ENCODE assay signal across 28 cellular contexts in genomic region chr7:138711007-138711406, GRCh38. TPM values are rescaled to one million over a fixed set of nuclear protein-coding genes. Genes with fewer than 3 reads are reported as not detected.
A peak's percentile ranks its signal among the peaks of the same experiment; 100 is the strongest.
DNase-seq lines count a peak whose midpoint lies in the region; ATAC-seq, FAIRE-seq and TF ChIP-seq lines count a peak whose summit lies in the region.
"Had no signal": no experiment of that assay in that cellular context is flagged by ENCODE, and none has a peak within 500 bp of the region (broad histone marks: within the 10 kb centered on the region; RNA-seq: fewer than 3 reads in every experiment).

No MANE protein-coding gene starts in this region.

- in situ Hi-C loops in K562 (cut with MboI): no loop called here

- no peak for TF ChIP-seq EP300 in K562 (IDR thresholded peaks at IDR 0.05; ENCODE audit: low read length)

- BruUV-seq in K562 (replicated peaks; lab: Mats Ljungman, UMichigan): no TSS peak

- H3K4me3 ChIP-seq in K562 (no peak overlapping the region), osteoblast (ENCODE audit: insufficient read depth, low read length) (no peak overlapping the region), spleen (no peak overlapping the region)
- H3K4me3 ChIP-seq: A549; BLaER1 treated with 17β-estradiol and CSF1 and Interleukin-3, amounts not matched to agents 10 nM and 100 nM; GM23248 had no signal

- no peak for TF ChIP-seq RAD21 in K562 (CRISPR knock-in tag; conservative IDR thresholded peaks at IDR 0.05 in 1 of 2, IDR thresholded peaks at IDR 0.05 in 1 of 2)

- no peaks in the 10 kb centered on the region for H3K27me3 Mint-ChIP-seq in activated T-cell treated with anti-CD3 and anti-CD28 coated beads, Interleukin-2, amount 50 U/mL, for 72 hours (ENCODE audit: low read depth)

- peaks cover 19% of the 10 kb centered on the region for H3K4me1 Mint-ChIP-seq in activated T-cell treated with anti-CD3 and anti-CD28 coated beads, Interleukin-2, amount 50 U/mL, for 72 hours (ENCODE audit: low read depth)
- H3K4me1 Mint-ChIP-seq: CD14-positive monocyte had no signal

- H3K9me3 Mint-ChIP-seq in activated T-cell treated with anti-CD3 and anti-CD28 coated beads, Interleukin-2, amount 50 U/mL, for 72 hours: no peaks in the 10 kb centered on the region
- H3K9me3 Mint-ChIP-seq: CD4-positive, alpha-beta T cell; CD8-positive, alpha-beta memory T cell had no signal

- H3K36me3 Mint-ChIP-seq in activated T-cell treated with anti-CD3 and anti-CD28 coated beads, Interleukin-2, amount 50 U/mL, for 72 hours (ENCODE audit: insufficient read depth in 2 of 2): no peaks in the 10 kb centered on the region
- H3K36me3 Mint-ChIP-seq: CD14-positive monocyte; CD8-positive, alpha-beta memory T cell had no signal

- no peaks in the 10 kb centered on the region for H3K9me1 ChIP-seq in K562 (ENCODE audit: control insufficient read depth, insufficient read depth, low read length)

- H3K27ac ChIP-seq in K562 (ENCODE audit: extremely low read depth, low read depth, low read length) (no peak overlapping the region), osteoblast (ENCODE audit: low read depth, low read length) (no peak overlapping the region), spleen (no peak overlapping the region)
- H3K27ac ChIP-seq: A549; BLaER1 treated with 17β-estradiol and CSF1 and Interleukin-3, amounts not matched to agents 10 nM and 100 nM; GM23248 had no signal

- H3K9me3 ChIP-seq in K562 (replicated peaks; ENCODE audit: control insufficient read depth, insufficient read depth, low read depth, low read length) (no peaks in the 10 kb centered on the region), osteoblast (ENCODE audit: low read depth, low read length) (no peaks in the 10 kb centered on the region), spleen (no peaks in the 10 kb centered on the region)
- H3K9me3 ChIP-seq: A549; BE2C; BLaER1 treated with 17β-estradiol and CSF1 and Interleukin-3, amounts not matched to agents 10 nM and 100 nM had no signal

- H3K4me1 ChIP-seq in K562 (replicated peaks in 1 of 2; ENCODE audit: control insufficient read depth in 2 of 2, insufficient read depth in 2 of 2, low read length in 2 of 2) (peaks cover 0 to 4% of the 10 kb centered on the region in 2 experiments; a peak in 1 of 5 replicates), osteoblast (ENCODE audit: insufficient read depth, low read length) (no peaks in the 10 kb centered on the region), spleen (no peaks in the 10 kb centered on the region)
- H3K4me1 ChIP-seq: A549; BE2C; BLaER1 treated with 17β-estradiol and CSF1 and Interleukin-3, amounts not matched to agents 10 nM and 100 nM had no signal

- H3K27me3 ChIP-seq in K562 (ENCODE audit: control insufficient read depth in 2 of 2, insufficient read depth in 2 of 2, low read length in 2 of 2) (peaks cover 47 to 74% of the 10 kb centered on the region in 2 experiments), osteoblast (ENCODE audit: insufficient read depth, low read length) (no peaks in the 10 kb centered on the region), spleen (replicated peaks in 1 of 7) (no peaks in the 10 kb centered on the region)
- H3K27me3 ChIP-seq: BE2C; BLaER1 treated with 17β-estradiol and CSF1 and Interleukin-3, amounts not matched to agents 10 nM and 100 nM had no signal

- H3K4me2 ChIP-seq in K562 (ENCODE audit: insufficient read depth, low read length) (no peak overlapping the region), osteoblast (ENCODE audit: insufficient read depth, low read length) (no peak overlapping the region)
- H3K4me2 ChIP-seq: A549; BLaER1 treated with 17β-estradiol and CSF1 and Interleukin-3, amounts not matched to agents 10 nM and 100 nM had no signal

- no peaks in the 10 kb centered on the region for H3K36me3 ChIP-seq in K562 (ENCODE audit: control insufficient read depth, insufficient read depth, low read length)
- H3K36me3 ChIP-seq in osteoblast (ENCODE audit: insufficient read depth, low read length): no peaks in the 10 kb centered on the region
- H3K36me3 ChIP-seq in spleen: no peaks in the 10 kb centered on the region
- H3K36me3 ChIP-seq: BE2C; BLaER1 treated with 17β-estradiol and CSF1 and Interleukin-3, amounts not matched to agents 10 nM and 100 nM had no signal

- CTCF ChIA-PET in K562 (lab: Yijun Ruan, JAX; ENCODE audit: low intra/inter-chr PET ratio): no interaction called here

- H4K20me1 ChIP-seq in K562 (replicated peaks; ENCODE audit: control insufficient read depth, insufficient read depth, low read length) (0 out of 2 replicates have a peak, but pooled peaks cover 5% of the 10 kb centered on the region), osteoblast (ENCODE audit: insufficient read depth, low read length) (no peaks in the 10 kb centered on the region)
- H4K20me1 ChIP-seq: BLaER1 treated with 17β-estradiol and CSF1 and Interleukin-3, amounts not matched to agents 10 nM and 100 nM had no signal

- H2AFZ ChIP-seq in K562 (ENCODE audit: low read depth, low read length) (no peak overlapping the region), osteoblast (ENCODE audit: low read length) (no peak overlapping the region)
- H2AFZ ChIP-seq: GM23248 had no signal

- WGBS in K562 (ENCODE audit: insufficient coverage, low coverage, missing lambda C conversion rate): 4% methylated on average over 9 of the region's 9 CpGs
- 71 to 80% (median 79%) methylated on average over 9 of the region's 9 CpGs for WGBS in spleen, 5 donors

- ATAC-seq in K562: no peak
- no peak for ATAC-seq in GM19397 (IDR thresholded peaks at IDR 0.05; ENCODE audit: unreplicated experiment)
- ATAC-seq in activated T-cell treated with anti-CD3 and anti-CD28 coated beads, Interleukin-2, amount 50 U/mL, for 72 hours (replicated peaks in 1 of 2): no peak
- ATAC-seq: A549 had no signal

- intact Hi-C loops in K562 (cut with micrococcal nuclease) (no loop called here), spleen (cut with DNase I; ENCODE audit: low total_unique reads) (no loop called here)

- H3K27ac Mint-ChIP-seq in activated T-cell treated with anti-CD3 and anti-CD28 coated beads, Interleukin-2, amount 50 U/mL, for 72 hours: no peak overlapping the region
- H3K27ac Mint-ChIP-seq: CD14-positive monocyte; CD4-positive, alpha-beta T cell; CD8-positive, alpha-beta memory T cell had no signal

- POLR2A ChIA-PET in K562 (lab: Yijun Ruan, JAX): interaction anchor here (0.6 kb wide), 2 partner anchors 324 to 396 kb away, joined by 3 to 4 read pairs; no protein-coding TSS in a partner anchor

- no peaks in the 10 kb centered on the region for H3K79me2 ChIP-seq in K562 (ENCODE audit: control insufficient read depth, insufficient read depth, low read length)
- H3K79me2 ChIP-seq in osteoblast (ENCODE audit: insufficient read depth, low read length): no peaks in the 10 kb centered on the region

- TF ChIP-seq CTCF in K562 (IDR thresholded peaks at IDR 0.05 in 2 of 3, conservative IDR thresholded peaks at IDR 0.05 in 1 of 3; ENCODE audit: insufficient read depth in 2 of 3, low read depth in 1 of 3, low read length in 3 of 3): no peak
- no peak for TF ChIP-seq CTCF in osteoblast (IDR thresholded peaks at IDR 0.05; ENCODE audit: extremely low read depth, low read depth, low read length)
- TF ChIP-seq CTCF in spleen (IDR thresholded peaks at IDR 0.05 in 8 of 11, conservative IDR thresholded peaks at IDR 0.05 in 3 of 11): no peak

- H3K4me3 Mint-ChIP-seq in activated T-cell treated with anti-CD3 and anti-CD28 coated beads, Interleukin-2, amount 50 U/mL, for 72 hours: no peak overlapping the region
- H3K4me3 Mint-ChIP-seq: CD14-positive monocyte; CD4-positive, alpha-beta T cell; CD8-positive, alpha-beta memory T cell had no signal

- DNase-seq in K562 (ENCODE audit: extremely low read depth in 1 of 4, low spot score in 3 of 4) (no peak), left kidney (ENCODE audit: low read depth, low spot score) (peak; percentile 22), osteoblast (ENCODE audit: insufficient read length, low spot score, missing footprints) (peak; percentile 48), spleen (peak; percentile 19)
- DNase-seq in effector CD4-positive, alpha-beta T cell: no peak
- DNase-seq in activated T-cell treated with anti-CD3 and anti-CD28 coated beads, Interleukin-2, amount 50 U/mL, for 72 hours: no peak
- DNase-seq: 8988T; ACHN; AML-193; BE2C; CD4-positive, alpha-beta T cell; CD8-positive, alpha-beta memory T cell; DMS 273 treated with DMSO at 0.1 percent for 48 hours; DMS79; EL; GF-D8; GM23248; H7; HCEC 1CT had no signal

- H3K9ac ChIP-seq in K562 (ENCODE audit: insufficient read depth in 1 of 2, low read depth in 2 of 2, low read length in 2 of 2): no peak overlapping the region
- H3K9ac ChIP-seq: BLaER1 treated with 17β-estradiol and CSF1 and Interleukin-3, amounts not matched to agents 10 nM and 100 nM; GM23248 had no signal

- TF ChIP-seq POLR2A in K562 (conservative IDR thresholded peaks at IDR 0.05): no peak
- no peak for TF ChIP-seq POLR2A in spleen (IDR thresholded peaks at IDR 0.05)

- no peak for FAIRE-seq in K562 (lab: Jason Lieb, UNC)
- FAIRE-seq: A549, D721Med, GM12891, GM18507, H1 had no signal

TF ChIP-seq in K562, 482 proteins besides CTCF, POLR2A, EP300 and RAD21 (continues in another document):
- TF ChIP-seq ZNF311 (CRISPR knock-in tag; IDR thresholded peaks at IDR 0.05) (no peak), MXI1 (IDR thresholded peaks at IDR 0.05; ENCODE audit: low read depth, low read length) (no peak), ZNF263 (CRISPR knock-in tag; IDR thresholded peaks at IDR 0.05; ENCODE audit: borderline replicate concordance) (0 out of 2 replicates have a peak, but pooled peaks have one; percentile 18)

RNA-seq across cellular contexts. Expression of gene SVOPL, which starts 9.8 kb away (rescaled TPM):
- not detected in 2 replicates for total RNA-seq in K562 (2011; cell fraction: chromatin; rRNA removed; ENCODE audit: low replicate concordance)
- not detected in 2 replicates for total RNA-seq in K562 (2011; cell fraction: nucleolus; rRNA removed)
- total RNA-seq in K562 (2011; cell fraction: nucleoplasm; rRNA removed): not detected in 2 replicates
- total RNA-seq in K562 (2014; rRNA removed) (not detected in 2 replicates), K562 (2014; rRNA removed; fragmentation: Illumina TruSeq; extraction: Trizol) (not detected in 2 replicates), K562 (2015; rRNA removed; fragmentation: Illumina TruSeq; extraction: Trizol) (not detected in 2 replicates), K562 (2021) (not detected in 2 replicates), osteoblast (under 0.01 TPM in 1 of 2 replicates, not detected in the other), spleen (under 1 TPM in 1 of 7 donors, not detected in 6; 0.97 TPM)
- polyA plus RNA-seq in K562 (2011; rRNA removed) (0.20 TPM in 2 replicates), K562 (2014; fragmentation: Illumina TruSeq; extraction: Trizol) (not detected in 2 replicates), K562 (2014; fragmentation: Nextera tagmentation; extraction: Ambion mirVana) (under 1 TPM; 0.13 to 0.42 TPM), K562 (2014; rRNA removed) (0.36 TPM in 1 of 2 replicates, not detected in the other), spleen (under 1 TPM in 2 of 3 donors, not detected in 1; 0.13 to 0.17 TPM)
- polyA plus RNA-seq in K562 (2011; cell fraction: cytosol; rRNA removed): 0.24 TPM in 1 of 2 replicates, not detected in the other
- 0.20 TPM in 1 of 2 replicates, not detected in the other for polyA plus RNA-seq in K562 (2011; cell fraction: nucleus; rRNA removed)
- polyA plus RNA-seq in K562 (2012): 0.22 and 0.34 TPM in 2 replicates
- not detected in 2 replicates for polyA minus RNA-seq in K562 (2011; rRNA and poly(A)+ RNA removed)
- 0.91 and 1.6 TPM in 2 replicates for polyA minus RNA-seq in K562 (2011; cell fraction: cytosol; rRNA and poly(A)+ RNA removed)
- 0.22 and 0.27 TPM in 2 replicates for polyA minus RNA-seq in K562 (2011; cell fraction: nucleus; rRNA and poly(A)+ RNA removed)
- not detected for total RNA-seq in activated T-cell treated with anti-CD3 and anti-CD28 coated beads, Interleukin-2, amount 50 U/mL, for 72 hours
- total RNA-seq: CD4-positive, alpha-beta T cell; CD8-positive, alpha-beta memory T cell; G401; GM23248 had no signal
- polyA plus RNA-seq: CD14-positive monocyte; CD8-positive, alpha-beta memory T cell; GM23248 had no signal

Comparison
In these comparisons a context has a peak if more than half of its experiments do, and no peak if none do; other contexts are left out.
1. DNase-seq: peak in left kidney (single experiment), osteoblast (single experiment) and spleen (single experiment); none in K562 (0 of 4), effector CD4-positive, alpha-beta T cell (single experiment) and activated T-cell treated with anti-CD3 and anti-CD28 coated beads, Interleukin-2, amount 50 U/mL, for 72 hours (0 of 2).